Comparison of ENCODE assay signal across 8 cellular contexts in genomic region chr2:240136013-240136670, GRCh38. TPM values are rescaled to one million over a fixed set of nuclear protein-coding genes. Genes with fewer than 3 reads are reported as not detected.
DNase-seq lines count a peak whose midpoint lies in the region; ATAC-seq and TF ChIP-seq lines count a peak whose summit lies in the region.

COPS9 (minus strand) TSS chr2:240136305; CDS start chr2:240136284, 21 bp downstream.

- H3K4me1 ChIP-seq in spleen: peaks cover 16 to 35% (median 26%) of the 10 kb centered on the region in 6 donors

- peak within 1 kb of the TSS; percentile 90 to 94 for H3K4me3 ChIP-seq in cardiac fibroblast (replicated peaks in 1 of 2; ENCODE audit: low read depth in 2 of 2, low read length in 2 of 2)
- peak within 1 kb of the TSS; percentile 96 to 99 (median 98) for H3K4me3 ChIP-seq in spleen

- in situ Hi-C loops in ACHN (cut with HindIII; ENCODE audit: low pct_ligation_motif_present, low pct_unique_long_range_greater_than_20kb, low sequenced_read_pairs): no loop called here

- 0 to 1% (median 1%) methylated on average over 11 to 79 of the region's 79 CpGs for WGBS in spleen, 5 donors

- H3K27ac ChIP-seq in spleen: peak within 1 kb of the TSS; percentile 51 to 87 (median 74)

- H3K9me3 ChIP-seq in spleen: no peaks in the 10 kb centered on the region

- no peak for TF ChIP-seq POLR2A in spleen (IDR thresholded peaks at IDR 0.05)

- intact Hi-C loops in spleen (cut with DNase I; ENCODE audit: low total_unique reads): no loop called here

- peak; percentile 95 for ATAC-seq in GM18868 (IDR thresholded peaks at IDR 0.05; ENCODE audit: unreplicated experiment)
- ATAC-seq in HG03108 (IDR thresholded peaks at IDR 0.05; ENCODE audit: unreplicated experiment): peak; percentile 92

- TF ChIP-seq CTCF in cardiac fibroblast (IDR thresholded peaks at IDR 0.05; ENCODE audit: low read depth, low read length) (no peak), spleen (IDR thresholded peaks at IDR 0.05 in 8 of 11, conservative IDR thresholded peaks at IDR 0.05 in 3 of 11) (peak in 2 of 11 experiments; percentile 15 to 31)

- peaks cover 0 to 31% (median 25%) of the 10 kb centered on the region in 6 donors for H3K36me3 ChIP-seq in spleen

- DNase-seq in ACHN (peak; percentile 88), NCI-H2227 treated with DMSO at 0.1 percent for 48 hours (lab: John Stamatoyannopoulos, UW) (peak; percentile 87), cardiac fibroblast (ENCODE audit: low read depth in 2 of 2) (peak; percentile 89 to 94), iris pigment epithelial cell (ENCODE audit: low read depth) (peak; percentile 91), spleen (peak; percentile 97)
- peak; percentile 72 to 79 (median 76) for DNase-seq in activated CD4-positive, CD25-positive, alpha-beta regulatory T cell (lab: John Stamatoyannopoulos, UW)

- H3K27me3 ChIP-seq in spleen (replicated peaks in 1 of 7): peaks cover 0 to 7% (median 0%) of the 10 kb centered on the region in 7 donors

RNA-seq across cellular contexts. Expression of gene COPS9, which starts in this region (rescaled TPM):
- 100 to 1,000 TPM in 2 of 7 donors, 10 to 100 TPM in 5; 74.7 to 154 (median 85.7) TPM for total RNA-seq in spleen
- polyA plus RNA-seq in spleen: 100 to 1,000 TPM; 273 to 441 (median 321) TPM

Comparison
In these comparisons a context has a peak if more than half of its experiments do, and no peak if none do; other contexts are left out.
1. Peak in every context shown above with its lines: DNase-seq, ATAC-seq, H3K4me3 ChIP-seq and H3K27ac ChIP-seq.